ENCODE assay signal across 29 cellular contexts in genomic region chr6:88402909-88403308, GRCh38.
"Had no signal": no experiment of that assay in that cellular context is flagged by ENCODE, and none has a peak within 500 bp of the region (broad histone marks: within the 10 kb centered on the region; RNA-seq: fewer than 3 reads in every experiment).

No MANE protein-coding gene starts in this region.

- H3K27ac ChIP-seq: neural progenitor cell, ovary, parathyroid adenoma, psoas muscle, right lobe of liver, skin epidermis, spleen, suprapubic skin, testis, tibial artery, transverse colon, upper lobe of right lung, uterus had no signal

- H3K36me3 ChIP-seq: neural progenitor cell, ovary, right lobe of liver, spleen, suprapubic skin, tibial artery, transverse colon, upper lobe of right lung, uterus had no signal

- ATAC-seq: naive thymus-derived CD8-positive, alpha-beta T cell; natural killer cell treated with Interleukin-12 subunit alpha and Interleukin-12 subunit beta and Interleukin-15 and Interleukin-18, amount 100 ng/mL, for 72 hours; psoas muscle; right cardiac atrium; right lobe of liver; stimulated activated memory B cell treated with anti-CD40 and anti-IgM and Interleukin-4, amounts not matched to agents 10 μg/mL and 1 μg/mL and 100 μg/mL, for 72 hours; stimulated activated naive CD8-positive, alpha-beta T cell treated with anti-CD3 and anti-CD28 coated beads, Interleukin-15, amount 100 ng/mL, for 72 hours; stimulated activated naive CD8-positive, alpha-beta T cell treated with anti-CD3 and anti-CD28 coated beads, Interleukin-15, Interleukin-2, amounts not matched to agents 100 U/mL and 50 U/mL, for 24 hours; upper lobe of right lung had no signal

- H3K27me3 ChIP-seq: neural progenitor cell, ovary, right lobe of liver, suprapubic skin, testis, tibial artery, transverse colon, upper lobe of right lung, uterus had no signal

- H3K9me3 ChIP-seq: ovary, psoas muscle, right lobe of liver, suprapubic skin, testis, tibial artery, transverse colon, upper lobe of right lung, uterus had no signal

- H3K79me2 ChIP-seq: parathyroid adenoma had no signal

- H3K4me2 ChIP-seq: neural progenitor cell, smooth muscle cell had no signal

- DNase-seq: naive thymus-derived CD8-positive, alpha-beta T cell; nephron progenitor cell; occipital lobe; ovary; posterior cingulate gyrus; psoas muscle; right cardiac atrium; right lobe of liver; spleen; stimulated activated CD4-positive, alpha-beta T cell treated with anti-CD3 and anti-CD28 coated beads, Interleukin-12 subunit alpha, Interleukin-12 subunit beta, amount 100 ng/mL, for 4 hours; stimulated activated CD4-positive, alpha-beta T cell treated with anti-CD3 and anti-CD28 coated beads, Interleukin-1b, Interleukin-23, amount 100 ng/mL, for 48 hours; stimulated activated CD4-positive, alpha-beta T cell treated with anti-CD3 and anti-CD28 coated beads, Interleukin-4, amount 100 ng/mL, for 1 hour; stimulated activated CD4-positive, alpha-beta T cell treated with anti-CD3 and anti-CD28 coated beads, Interleukin-4, amount 100 ng/mL, for 4 hours; stimulated activated CD8-positive, alpha-beta memory T cell treated with anti-CD3 and anti-CD28 coated beads, Interleukin-4, amount 100 ng/mL, for 48 hours; stimulated activated naive CD4-positive, alpha-beta T cell; stimulated activated naive CD8-positive, alpha-beta T cell treated with anti-CD3 and anti-CD28 coated beads, Interleukin-15, amount 100 ng/mL, for 72 hours; stimulated activated naive CD8-positive, alpha-beta T cell treated with anti-CD3 and anti-CD28 coated beads, Interleukin-15, Interleukin-2, amounts not matched to agents 100 U/mL and 50 U/mL, for 24 hours; testis; tibial artery; transverse colon; upper lobe of right lung; uterus had no signal

- H3K4me3 ChIP-seq: neural progenitor cell, ovary, psoas muscle, right lobe of liver, skin epidermis, smooth muscle cell, spleen, suprapubic skin, testis, tibial artery, transverse colon, upper lobe of right lung, uterus had no signal

- H3K9ac ChIP-seq: neural progenitor cell, parathyroid adenoma had no signal

- H2AFZ ChIP-seq: neural progenitor cell, parathyroid adenoma had no signal
